Comparison of ENCODE assay signal across 17 cellular contexts in the genomic region with DNA sequence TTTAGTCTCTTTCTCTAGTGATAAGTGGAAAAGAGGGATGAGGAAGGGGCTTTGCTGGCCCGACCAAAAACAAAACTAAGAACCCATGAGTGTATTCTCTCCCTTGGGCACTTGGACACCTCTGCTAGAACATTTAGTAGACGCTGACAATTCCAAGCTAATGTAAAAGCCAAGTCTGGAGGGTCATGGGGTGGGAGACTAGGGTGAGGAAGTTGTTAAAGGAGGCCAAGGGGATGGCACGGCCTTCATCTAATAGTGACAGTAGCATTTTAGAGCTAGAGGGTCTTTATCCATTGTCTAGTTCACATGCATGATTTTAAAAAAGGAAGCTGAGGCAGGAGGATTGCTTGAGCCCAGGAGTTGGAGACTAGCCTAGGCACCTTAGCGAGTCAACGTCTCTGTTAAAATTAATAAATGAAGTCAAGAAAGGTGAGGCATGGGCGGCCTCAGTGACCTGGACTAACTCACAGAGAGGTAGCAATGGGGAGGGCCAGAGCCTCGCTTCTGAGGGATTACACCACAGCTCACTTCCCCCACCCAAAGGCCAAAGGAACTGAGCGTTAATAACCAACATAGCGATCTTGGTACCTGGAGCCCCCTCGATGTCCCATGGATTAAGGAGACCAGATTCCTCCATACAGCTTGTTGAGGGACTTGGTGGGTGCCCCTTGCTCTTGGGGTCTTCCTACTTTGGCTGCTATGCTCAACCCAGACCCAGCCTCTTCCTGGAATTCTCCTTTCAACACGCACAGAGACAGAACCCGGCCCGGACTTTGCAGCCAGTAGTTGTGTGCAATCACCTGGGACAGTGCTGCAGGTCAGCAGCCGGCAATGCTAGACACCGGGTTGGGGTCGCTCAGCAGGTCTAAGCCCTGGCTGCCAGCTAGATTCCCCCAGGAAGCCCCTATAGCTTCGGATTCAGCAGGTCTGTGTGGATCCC.
A peak's percentile ranks its signal among the peaks of the same experiment; 100 is the strongest.
DNase-seq lines count a peak whose midpoint lies in the region; ATAC-seq and TF ChIP-seq lines count a peak whose summit lies in the region.
"Had no signal": no experiment of that assay in that cellular context is flagged by ENCODE, and none has a peak within 500 bp of the region (broad histone marks: within the 10 kb centered on the region; RNA-seq: fewer than 3 reads in every experiment).

No MANE protein-coding gene starts in this region.

- H3K9me3 ChIP-seq in HCT116 (ENCODE audit: control insufficient read depth in 1 of 2, insufficient read depth in 1 of 2, low read depth in 1 of 2, low read length in 2 of 2) (no peaks in the 10 kb centered on the region), esophagus squamous epithelium (no peaks in the 10 kb centered on the region)
- H3K9me3 ChIP-seq: tibial nerve had no signal

- H4K20me1 ChIP-seq in HCT116 (ENCODE audit: insufficient read depth): no peaks in the 10 kb centered on the region

- H3K79me2 ChIP-seq in HCT116 (ENCODE audit: insufficient read depth, low read length): peaks cover 63% of the 10 kb centered on the region

- H3K27ac Mint-ChIP-seq in central memory CD8-positive, alpha-beta T cell (ENCODE audit: low read depth): peak overlapping the region; percentile 75
- H3K27ac Mint-ChIP-seq in natural killer cell treated with Interleukin-12 subunit alpha and Interleukin-12 subunit beta and Interleukin-15 and Interleukin-18, amount 100 ng/mL, for 72 hours: peak overlapping the region; percentile 5 to 68
- H3K27ac Mint-ChIP-seq: B cell had no signal

- peak overlapping the region; percentile 57 for H3K4me2 ChIP-seq in HCT116 (ENCODE audit: low read length)

- intact Hi-C loops in HCT116 (cut with micrococcal nuclease): no loop called here
- intact Hi-C loops in esophagus squamous epithelium (cut with DNase I): no loop called here

- TF ChIP-seq POLR2A in HCT116 (IDR thresholded peaks at IDR 0.05; ENCODE audit: borderline replicate concordance, extremely low read depth, insufficient read depth, insufficient read length): no peak
- TF ChIP-seq POLR2A in esophagus squamous epithelium (IDR thresholded peaks at IDR 0.05): no peak

- peaks cover 60% of the 10 kb centered on the region for H3K4me1 Mint-ChIP-seq in central memory CD8-positive, alpha-beta T cell
- peaks cover 29 to 49% of the 10 kb centered on the region in 2 donors for H3K4me1 Mint-ChIP-seq in natural killer cell treated with Interleukin-12 subunit alpha and Interleukin-12 subunit beta and Interleukin-15 and Interleukin-18, amount 100 ng/mL, for 72 hours (ENCODE audit: low read depth in 2 of 2)

- CTCF ChIA-PET in HCT116 (lab: Charles Lee): no interaction called here

- POLR2A ChIA-PET in HCT116 (lab: Charles Lee): no interaction called here

- 86 to 93% methylated on average over 13 to 17 of the region's 17 CpGs for WGBS in esophagus squamous epithelium, 2 donors

- H3K9me2 ChIP-seq in HCT116 (ENCODE audit: insufficient read depth): no peaks in the 10 kb centered on the region

- no peak for ATAC-seq in HCT116
- no peak for ATAC-seq in central memory CD8-positive, alpha-beta T cell (replicated peaks; ENCODE audit: extremely low read depth, poor library complexity, severe bottlenecking)
- ATAC-seq in natural killer cell treated with Interleukin-12 subunit alpha and Interleukin-12 subunit beta and Interleukin-15 and Interleukin-18, amount 100 ng/mL, for 72 hours: no peak
- no peak for ATAC-seq in HG03139 (IDR thresholded peaks at IDR 0.05; ENCODE audit: unreplicated experiment)
- ATAC-seq: Panc1, SK-N-SH treated with all-trans-retinoic acid at 6 μM for 48 hours had no signal

- H3K36me3 ChIP-seq in HCT116 (ENCODE audit: control insufficient read depth in 1 of 2, insufficient read depth in 2 of 2, low read length in 2 of 2) (peaks cover 0 to 8% of the 10 kb centered on the region in 2 experiments; a peak in 2 of 4 replicates), esophagus squamous epithelium (peaks cover 0 to 24% (median 8%) of the 10 kb centered on the region in 3 donors)

- peak overlapping the region; percentile 63 for H3K4me3 Mint-ChIP-seq in central memory CD8-positive, alpha-beta T cell
- H3K4me3 Mint-ChIP-seq in natural killer cell treated with Interleukin-12 subunit alpha and Interleukin-12 subunit beta and Interleukin-15 and Interleukin-18, amount 100 ng/mL, for 72 hours: no peak overlapping the region
- H3K4me3 Mint-ChIP-seq: B cell had no signal

- peak; percentile 34 for DNase-seq in DMS53 (lab: John Stamatoyannopoulos, UW)
- no peak for DNase-seq in DMS53 treated with DMSO at 0.1 percent for 48 hours (lab: John Stamatoyannopoulos, UW; ENCODE audit: unreplicated experiment)
- DNase-seq in HCT116 (ENCODE audit: low read depth, low spot score): no peak
- DNase-seq in central memory CD8-positive, alpha-beta T cell (ENCODE audit: low spot score in 2 of 2): no peak
- no peak for DNase-seq in natural killer cell treated with Interleukin-12 subunit alpha and Interleukin-12 subunit beta and Interleukin-15 and Interleukin-18, amount 100 ng/mL, for 72 hours (ENCODE audit: low spot score)
- DNase-seq in esophagus squamous epithelium (lab: John Stamatoyannopoulos, UW): no peak
- DNase-seq in COLO829 (ENCODE audit: low spot score): no peak
- DNase-seq: dorsolateral prefrontal cortex; retina; stimulated activated naive CD4-positive, alpha-beta T cell had no signal

- no peak for TF ChIP-seq RAD21 in HCT116 (IDR thresholded peaks at IDR 0.05; ENCODE audit: low read depth)

- H3K4me1 ChIP-seq in HCT116 (ENCODE audit: control insufficient read depth in 1 of 2, insufficient read depth in 2 of 2, low read length in 2 of 2): peaks cover 20 to 44% of the 10 kb centered on the region in 2 experiments
- H3K4me1 ChIP-seq in esophagus squamous epithelium: peaks cover 11 to 31% (median 11%) of the 10 kb centered on the region in 3 donors

- no peak for TF ChIP-seq CTCF in HCT116 (IDR thresholded peaks at IDR 0.05 in 2 of 3, conservative IDR thresholded peaks at IDR 0.05 in 1 of 3; ENCODE audit: borderline replicate concordance in 1 of 3, insufficient read depth in 1 of 3, low read depth in 2 of 3, low read length in 2 of 3)
- TF ChIP-seq CTCF in esophagus squamous epithelium (IDR thresholded peaks at IDR 0.05): no peak

- no peak overlapping the region for H2AFZ ChIP-seq in HCT116 (ENCODE audit: low read depth, low read length, poor library complexity, severe bottlenecking)

- H3K27ac ChIP-seq in HCT116 (ENCODE audit: low read depth, low read length) (no peak overlapping the region), esophagus squamous epithelium (no peak overlapping the region)
- H3K27ac ChIP-seq: 22Rv1, dorsolateral prefrontal cortex had no signal

- RAD21 ChIA-PET in HCT116 (lab: Charles Lee; ENCODE audit: low non-redundant PET in 1 of 2, low total read pairs in 2 of 2, uncharacterized antibody in 2 of 2, unreplicated experiment in 2 of 2): no interaction called here

- no peaks in the 10 kb centered on the region for H3K27me3 Mint-ChIP-seq in central memory CD8-positive, alpha-beta T cell
- H3K27me3 Mint-ChIP-seq in natural killer cell treated with Interleukin-12 subunit alpha and Interleukin-12 subunit beta and Interleukin-15 and Interleukin-18, amount 100 ng/mL, for 72 hours: no peaks in the 10 kb centered on the region
- H3K27me3 Mint-ChIP-seq: B cell had no signal

- BruUV-seq in HCT116 (replicated peaks; lab: Mats Ljungman, UMichigan): no TSS peak

- H3K4me3 ChIP-seq in HCT116 (replicated peaks in 1 of 2; ENCODE audit: low read depth in 1 of 2, low read length in 2 of 2): no peak overlapping the region
- H3K4me3 ChIP-seq in esophagus squamous epithelium: no peak overlapping the region
- H3K4me3 ChIP-seq: dorsolateral prefrontal cortex, lung, tibial nerve had no signal

- H3K27me3 ChIP-seq in HCT116 (ENCODE audit: insufficient read depth, low read length) (no peaks in the 10 kb centered on the region), esophagus squamous epithelium (no peaks in the 10 kb centered on the region)
- H3K27me3 ChIP-seq: dorsolateral prefrontal cortex, tibial nerve had no signal

- peaks cover 13% of the 10 kb centered on the region for H3K36me3 Mint-ChIP-seq in central memory CD8-positive, alpha-beta T cell (ENCODE audit: insufficient read depth)
- no peaks in the 10 kb centered on the region for H3K36me3 Mint-ChIP-seq in natural killer cell treated with Interleukin-12 subunit alpha and Interleukin-12 subunit beta and Interleukin-15 and Interleukin-18, amount 100 ng/mL, for 72 hours

- no peaks in the 10 kb centered on the region for H3K9me3 Mint-ChIP-seq in central memory CD8-positive, alpha-beta T cell
- H3K9me3 Mint-ChIP-seq in natural killer cell treated with Interleukin-12 subunit alpha and Interleukin-12 subunit beta and Interleukin-15 and Interleukin-18, amount 100 ng/mL, for 72 hours: no peaks in the 10 kb centered on the region

- no peak overlapping the region for H3K9ac ChIP-seq in HCT116 (ENCODE audit: low read length)

TF ChIP-seq in HCT116, 20 proteins besides CTCF, POLR2A, EP300 and RAD21:
- TF ChIP-seq, protein P1, sequence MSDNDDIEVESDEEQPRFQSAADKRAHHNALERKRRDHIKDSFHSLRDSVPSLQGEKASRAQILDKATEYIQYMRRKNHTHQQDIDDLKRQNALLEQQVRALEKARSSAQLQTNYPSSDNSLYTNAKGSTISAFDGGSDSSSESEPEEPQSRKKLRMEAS (IDR thresholded peaks at IDR 0.05): no peak
- TF ChIP-seq, protein P2, sequence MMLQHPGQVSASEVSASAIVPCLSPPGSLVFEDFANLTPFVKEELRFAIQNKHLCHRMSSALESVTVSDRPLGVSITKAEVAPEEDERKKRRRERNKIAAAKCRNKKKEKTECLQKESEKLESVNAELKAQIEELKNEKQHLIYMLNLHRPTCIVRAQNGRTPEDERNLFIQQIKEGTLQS (IDR thresholded peaks at IDR 0.05): no peak
- TF ChIP-seq POLR2AphosphoS5 (IDR thresholded peaks at IDR 0.05; ENCODE audit: low read depth, low read length) (no peak), EZH2phosphoT487 (IDR thresholded peaks at IDR 0.05; ENCODE audit: borderline replicate concordance) (no peak), CBX3 (IDR thresholded peaks at IDR 0.05; ENCODE audit: low read depth) (no peak), EZH2 (IDR thresholded peaks at IDR 0.05) (no peak), SP1 (IDR thresholded peaks at IDR 0.05; ENCODE audit: low read depth) (no peak), JUND (IDR thresholded peaks at IDR 0.05) (no peak), ELF1 (IDR thresholded peaks at IDR 0.05; ENCODE audit: borderline replicate concordance, low read depth) (no peak), SIN3A (IDR thresholded peaks at IDR 0.05; ENCODE audit: low read depth) (no peak), FOSL1 (IDR thresholded peaks at IDR 0.05; ENCODE audit: low read depth) (no peak), TCF7L2 (IDR thresholded peaks at IDR 0.05; ENCODE audit: borderline replicate concordance, extremely low read depth, insufficient read depth, insufficient read length) (no peak), EGR1 (IDR thresholded peaks at IDR 0.05; ENCODE audit: low read depth) (no peak), CEBPB (IDR thresholded peaks at IDR 0.05; ENCODE audit: low read depth) (no peak), ZFX (IDR thresholded peaks at IDR 0.05) (no peak)
